ENCODE assay signal across 24 cellular contexts in genomic region chr9:14424323-14424722, GRCh38.
A peak's percentile ranks its signal among the peaks of the same experiment; 100 is the strongest.
DNase-seq lines count a peak whose midpoint lies in the region; ATAC-seq and TF ChIP-seq lines count a peak whose summit lies in the region.
"Had no signal": no experiment of that assay in that cellular context is flagged by ENCODE, and none has a peak within 500 bp of the region (broad histone marks: within the 10 kb centered on the region; RNA-seq: fewer than 3 reads in every experiment).

No MANE protein-coding gene starts in this region.

- H3K36me3 ChIP-seq in GM23248 (ENCODE audit: low read depth) (no peaks in the 10 kb centered on the region), PC-9 (ENCODE audit: low read depth) (no peaks in the 10 kb centered on the region)
- H3K36me3 ChIP-seq: adrenal gland, upper lobe of right lung had no signal

- H3K4me3 Mint-ChIP-seq in osteocyte (ENCODE audit: unreplicated experiment): no peak overlapping the region
- H3K4me3 Mint-ChIP-seq: activated CD4-positive, alpha-beta T cell treated with anti-CD3 and anti-CD28 coated beads for 36 hours; activated T-cell treated with anti-CD3 and anti-CD28 coated beads, Interleukin-2, amount 50 U/mL, for 4 hours; endodermal cell; T-cell had no signal

- BruUV-seq in PC-9 (replicated peaks; lab: Mats Ljungman, UMichigan): no TSS peak

- H3K79me2 ChIP-seq in GM23248 (ENCODE audit: insufficient read depth): no peaks in the 10 kb centered on the region
- H3K79me2 ChIP-seq in PC-9 (ENCODE audit: low read depth): no peaks in the 10 kb centered on the region

- in situ Hi-C loops in GM23248 (cut with MboI): no loop called here

- H3K36me3 Mint-ChIP-seq in osteocyte (ENCODE audit: unreplicated experiment): no peaks in the 10 kb centered on the region
- H3K36me3 Mint-ChIP-seq: T-cell had no signal

- H3K4me3 ChIP-seq in GM23248 (no peak overlapping the region), PC-9 (no peak overlapping the region)
- H3K4me3 ChIP-seq: adrenal gland, K562, mucosa of descending colon, upper lobe of right lung had no signal

- H2AFZ ChIP-seq in GM23248: no peak overlapping the region
- no peak overlapping the region for H2AFZ ChIP-seq in PC-9

- H3K4me1 Mint-ChIP-seq in osteocyte (ENCODE audit: unreplicated experiment): peaks cover 47% of the 10 kb centered on the region
- H3K4me1 Mint-ChIP-seq: activated CD4-positive, alpha-beta T cell treated with anti-CD3 and anti-CD28 coated beads for 36 hours had no signal

- CTCF ChIA-PET in PC-9 (lab: Charles Lee): no interaction called here

- DNase-seq in GM23248 (no peak), PC-9 (peak in 1 of 2 experiments; percentile 54), kidney tubule cell (ENCODE audit: low spot score) (peak; percentile 10), osteocyte (ENCODE audit: extremely low spot score, unreplicated experiment) (no peak), DMS 273 treated with DMSO at 0.1 percent for 48 hours (lab: John Stamatoyannopoulos, UW) (no peak)
- DNase-seq: activated CD4-positive, alpha-beta T cell treated with anti-CD3 and anti-CD28 coated beads for 36 hours; activated naive CD4-positive, alpha-beta T cell; activated T-cell treated with anti-CD3 and anti-CD28 coated beads, Interleukin-2, amount 50 U/mL, for 4 hours; adrenal gland; C1 segment of cervical spinal cord; cortex of kidney; left colon; mucosa of descending colon; NCI-H146; NCI-H774; occipital lobe; Right ventricle myocardium superior; T-cell; upper lobe of right lung had no signal

- peak overlapping the region; percentile 38 for H3K4me2 ChIP-seq in GM23248 (ENCODE audit: unreplicated experiment)
- H3K4me2 ChIP-seq in PC-9: peak overlapping the region; percentile 31; the same call in 1 of the 2 replicates

- peaks cover 79% of the 10 kb centered on the region for H3K27me3 ChIP-seq in GM23248 (replicated peaks; ENCODE audit: insufficient read depth)
- H3K27me3 ChIP-seq in PC-9 (ENCODE audit: insufficient read depth, low read depth): no peaks in the 10 kb centered on the region
- H3K27me3 ChIP-seq: adrenal gland, upper lobe of right lung had no signal

- no peak for TF ChIP-seq CTCF in PC-9 (conservative IDR thresholded peaks at IDR 0.05)
- TF ChIP-seq CTCF in osteocyte (IDR thresholded peaks at IDR 0.05): no peak

- no peaks in the 10 kb centered on the region for H3K27me3 Mint-ChIP-seq in osteocyte (ENCODE audit: unreplicated experiment)

- POLR2A ChIA-PET in PC-9 (lab: Charles Lee; ENCODE audit: unreplicated experiment): no interaction called here

- no peak overlapping the region for H3K9ac ChIP-seq in GM23248

- H3F3A ChIP-seq in GM23248 (ENCODE audit: insufficient read depth) (no peaks in the 10 kb centered on the region), PC-9 (ENCODE audit: insufficient read depth, low read depth) (no peaks in the 10 kb centered on the region)

- intact Hi-C loops in PC-9 (cut with micrococcal nuclease; ENCODE audit: unreplicated experiment): loop anchor here (10.0 kb wide), 1 partner anchor 100 kb away; no protein-coding TSS in a partner anchor

- peak overlapping the region; percentile 85 for H3K27ac Mint-ChIP-seq in osteocyte (ENCODE audit: unreplicated experiment)
- H3K27ac Mint-ChIP-seq: activated CD4-positive, alpha-beta T cell treated with anti-CD3 and anti-CD28 coated beads for 36 hours; endodermal cell; T-cell had no signal

- ATAC-seq in HG02678 (IDR thresholded peaks at IDR 0.05; ENCODE audit: unreplicated experiment) (no peak), HG03571 (IDR thresholded peaks at IDR 0.05; ENCODE audit: unreplicated experiment) (no peak), GM19395 (IDR thresholded peaks at IDR 0.05; ENCODE audit: unreplicated experiment) (no peak)
- ATAC-seq: activated CD4-positive, alpha-beta T cell treated with anti-CD3 and anti-CD28 coated beads for 36 hours; activated T-cell treated with anti-CD3 and anti-CD28 coated beads, Interleukin-2, amount 50 U/mL, for 4 hours; left colon; mucosa of descending colon; T-cell had no signal

- H3K9me3 Mint-ChIP-seq in osteocyte (ENCODE audit: unreplicated experiment): no peaks in the 10 kb centered on the region
- H3K9me3 Mint-ChIP-seq: activated T-cell treated with anti-CD3 and anti-CD28 coated beads, Interleukin-2, amount 50 U/mL, for 4 hours; endodermal cell; T-cell had no signal

- H3K9me3 ChIP-seq in GM23248 (ENCODE audit: low read depth): no peaks in the 10 kb centered on the region
- no peaks in the 10 kb centered on the region for H3K9me3 ChIP-seq in PC-9 (ENCODE audit: insufficient read depth, low read depth)
- H3K9me3 ChIP-seq: adrenal gland, mucosa of descending colon, upper lobe of right lung had no signal

- no peak overlapping the region for H3K27ac ChIP-seq in GM23248
- no peak overlapping the region for H3K27ac ChIP-seq in PC-9
- H3K27ac ChIP-seq: adrenal gland, upper lobe of right lung had no signal

- H3K9me2 ChIP-seq in GM23248 (ENCODE audit: insufficient read depth) (no peaks in the 10 kb centered on the region), PC-9 (ENCODE audit: insufficient read depth) (no peaks in the 10 kb centered on the region)

- no peaks in the 10 kb centered on the region for H4K20me1 ChIP-seq in GM23248 (ENCODE audit: insufficient read depth)
- no peaks in the 10 kb centered on the region for H4K20me1 ChIP-seq in PC-9 (ENCODE audit: insufficient read depth)

- H3K4me1 ChIP-seq in GM23248 (ENCODE audit: insufficient read depth): peaks cover 6% of the 10 kb centered on the region; the same call in 1 of the 2 replicates
- peaks cover 19% of the 10 kb centered on the region; the same call in 1 of the 2 replicates for H3K4me1 ChIP-seq in PC-9 (replicated peaks; ENCODE audit: insufficient read depth)
- H3K4me1 ChIP-seq: adrenal gland, upper lobe of right lung had no signal

- WGBS in GM23248 (ENCODE audit: low coverage in 1 of 2, low lambda C conversion rate in 2 of 2, missing lambda C conversion rate in 2 of 2), 2 experiments: 96 to 97% methylated on average over 9 of the region's 9 CpGs
